1 cellular context compared by ENCODE assay signal in genomic region chr11:61889831-61890230, GRCh38.
TF ChIP-seq lines count a peak whose summit lies in the region.

No MANE protein-coding gene starts in this region.

TF ChIP-seq in GM23338, 12 proteins besides CTCF, POLR2A, EP300 and RAD21:
- TF ChIP-seq, protein P1, sequence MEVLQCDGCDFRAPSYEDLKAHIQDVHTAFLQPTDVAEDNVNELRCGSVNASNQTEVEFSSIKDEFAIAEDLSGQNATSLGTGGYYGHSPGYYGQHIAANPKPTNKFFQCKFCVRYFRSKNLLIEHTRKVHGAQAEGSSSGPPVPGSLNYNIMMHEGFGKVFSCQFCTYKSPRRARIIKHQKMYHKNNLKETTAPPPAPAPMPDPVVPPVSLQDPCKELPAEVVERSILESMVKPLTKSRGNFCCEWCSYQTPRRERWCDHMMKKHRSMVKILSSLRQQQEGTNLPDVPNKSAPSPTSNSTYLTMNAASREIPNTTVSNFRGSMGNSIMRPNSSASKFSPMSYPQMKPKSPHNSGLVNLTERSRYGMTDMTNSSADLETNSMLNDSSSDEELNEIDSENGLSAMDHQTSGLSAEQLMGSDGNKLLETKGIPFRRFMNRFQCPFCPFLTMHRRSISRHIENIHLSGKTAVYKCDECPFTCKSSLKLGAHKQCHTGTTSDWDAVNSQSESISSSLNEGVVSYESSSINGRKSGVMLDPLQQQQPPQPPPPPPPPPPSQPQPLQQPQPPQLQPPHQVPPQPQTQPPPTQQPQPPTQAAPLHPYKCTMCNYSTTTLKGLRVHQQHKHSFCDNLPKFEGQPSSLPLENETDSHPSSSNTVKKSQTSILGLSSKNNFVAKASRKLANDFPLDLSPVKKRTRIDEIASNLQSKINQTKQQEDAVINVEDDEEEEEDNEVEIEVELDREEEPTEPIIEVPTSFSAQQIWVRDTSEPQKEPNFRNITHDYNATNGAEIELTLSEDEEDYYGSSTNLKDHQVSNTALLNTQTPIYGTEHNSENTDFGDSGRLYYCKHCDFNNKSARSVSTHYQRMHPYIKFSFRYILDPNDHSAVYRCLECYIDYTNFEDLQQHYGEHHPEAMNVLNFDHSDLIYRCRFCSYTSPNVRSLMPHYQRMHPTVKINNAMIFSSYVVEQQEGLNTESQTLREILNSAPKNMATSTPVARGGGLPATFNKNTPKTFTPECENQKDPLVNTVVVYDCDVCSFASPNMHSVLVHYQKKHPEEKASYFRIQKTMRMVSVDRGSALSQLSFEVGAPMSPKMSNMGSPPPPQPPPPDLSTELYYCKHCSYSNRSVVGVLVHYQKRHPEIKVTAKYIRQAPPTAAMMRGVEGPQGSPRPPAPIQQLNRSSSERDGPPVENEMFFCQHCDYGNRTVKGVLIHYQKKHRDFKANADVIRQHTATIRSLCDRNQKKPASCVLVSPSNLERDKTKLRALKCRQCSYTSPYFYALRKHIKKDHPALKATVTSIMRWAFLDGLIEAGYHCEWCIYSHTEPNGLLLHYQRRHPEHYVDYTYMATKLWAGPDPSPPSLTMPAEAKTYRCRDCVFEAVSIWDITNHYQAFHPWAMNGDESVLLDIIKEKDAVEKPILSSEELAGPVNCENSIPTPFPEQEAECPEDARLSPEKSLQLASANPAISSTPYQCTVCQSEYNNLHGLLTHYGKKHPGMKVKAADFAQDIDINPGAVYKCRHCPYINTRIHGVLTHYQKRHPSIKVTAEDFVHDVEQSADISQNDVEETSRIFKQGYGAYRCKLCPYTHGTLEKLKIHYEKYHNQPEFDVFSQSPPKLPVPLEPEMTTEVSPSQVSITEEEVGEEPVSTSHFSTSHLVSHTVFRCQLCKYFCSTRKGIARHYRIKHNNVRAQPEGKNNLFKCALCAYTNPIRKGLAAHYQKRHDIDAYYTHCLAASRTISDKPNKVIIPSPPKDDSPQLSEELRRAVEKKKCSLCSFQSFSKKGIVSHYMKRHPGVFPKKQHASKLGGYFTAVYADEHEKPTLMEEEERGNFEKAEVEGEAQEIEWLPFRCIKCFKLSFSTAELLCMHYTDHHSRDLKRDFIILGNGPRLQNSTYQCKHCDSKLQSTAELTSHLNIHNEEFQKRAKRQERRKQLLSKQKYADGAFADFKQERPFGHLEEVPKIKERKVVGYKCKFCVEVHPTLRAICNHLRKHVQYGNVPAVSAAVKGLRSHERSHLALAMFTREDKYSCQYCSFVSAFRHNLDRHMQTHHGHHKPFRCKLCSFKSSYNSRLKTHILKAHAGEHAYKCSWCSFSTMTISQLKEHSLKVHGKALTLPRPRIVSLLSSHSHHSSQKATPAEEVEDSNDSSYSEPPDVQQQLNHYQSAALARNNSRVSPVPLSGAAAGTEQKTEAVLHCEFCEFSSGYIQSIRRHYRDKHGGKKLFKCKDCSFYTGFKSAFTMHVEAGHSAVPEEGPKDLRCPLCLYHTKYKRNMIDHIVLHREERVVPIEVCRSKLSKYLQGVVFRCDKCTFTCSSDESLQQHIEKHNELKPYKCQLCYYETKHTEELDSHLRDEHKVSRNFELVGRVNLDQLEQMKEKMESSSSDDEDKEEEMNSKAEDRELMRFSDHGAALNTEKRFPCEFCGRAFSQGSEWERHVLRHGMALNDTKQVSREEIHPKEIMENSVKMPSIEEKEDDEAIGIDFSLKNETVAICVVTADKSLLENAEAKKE (CRISPR knock-in tag; IDR thresholded peaks at IDR 0.05): no peak
- TF ChIP-seq EZH2phosphoT487 (IDR thresholded peaks at IDR 0.05; ENCODE audit: unreplicated experiment) (no peak), EZH2 (IDR thresholded peaks at IDR 0.05; ENCODE audit: low read depth, unreplicated experiment) (no peak), ZNF114 (CRISPR knock-in tag; IDR thresholded peaks at IDR 0.05) (no peak), POLR2AphosphoS5 (IDR thresholded peaks at IDR 0.05; ENCODE audit: low read depth) (no peak), CREB1 (CRISPR knock-in tag; IDR thresholded peaks at IDR 0.05; ENCODE audit: low read depth) (no peak), NANOG (IDR thresholded peaks at IDR 0.05; ENCODE audit: borderline replicate concordance) (no peak), ZNF331 (CRISPR knock-in tag; IDR thresholded peaks at IDR 0.05; ENCODE audit: low read depth) (no peak), JUNB (IDR thresholded peaks at IDR 0.05; ENCODE audit: unreplicated experiment) (no peak), STAT1 (IDR thresholded peaks at IDR 0.05; ENCODE audit: unreplicated experiment) (no peak)
- TF ChIP-seq, protein P2, sequence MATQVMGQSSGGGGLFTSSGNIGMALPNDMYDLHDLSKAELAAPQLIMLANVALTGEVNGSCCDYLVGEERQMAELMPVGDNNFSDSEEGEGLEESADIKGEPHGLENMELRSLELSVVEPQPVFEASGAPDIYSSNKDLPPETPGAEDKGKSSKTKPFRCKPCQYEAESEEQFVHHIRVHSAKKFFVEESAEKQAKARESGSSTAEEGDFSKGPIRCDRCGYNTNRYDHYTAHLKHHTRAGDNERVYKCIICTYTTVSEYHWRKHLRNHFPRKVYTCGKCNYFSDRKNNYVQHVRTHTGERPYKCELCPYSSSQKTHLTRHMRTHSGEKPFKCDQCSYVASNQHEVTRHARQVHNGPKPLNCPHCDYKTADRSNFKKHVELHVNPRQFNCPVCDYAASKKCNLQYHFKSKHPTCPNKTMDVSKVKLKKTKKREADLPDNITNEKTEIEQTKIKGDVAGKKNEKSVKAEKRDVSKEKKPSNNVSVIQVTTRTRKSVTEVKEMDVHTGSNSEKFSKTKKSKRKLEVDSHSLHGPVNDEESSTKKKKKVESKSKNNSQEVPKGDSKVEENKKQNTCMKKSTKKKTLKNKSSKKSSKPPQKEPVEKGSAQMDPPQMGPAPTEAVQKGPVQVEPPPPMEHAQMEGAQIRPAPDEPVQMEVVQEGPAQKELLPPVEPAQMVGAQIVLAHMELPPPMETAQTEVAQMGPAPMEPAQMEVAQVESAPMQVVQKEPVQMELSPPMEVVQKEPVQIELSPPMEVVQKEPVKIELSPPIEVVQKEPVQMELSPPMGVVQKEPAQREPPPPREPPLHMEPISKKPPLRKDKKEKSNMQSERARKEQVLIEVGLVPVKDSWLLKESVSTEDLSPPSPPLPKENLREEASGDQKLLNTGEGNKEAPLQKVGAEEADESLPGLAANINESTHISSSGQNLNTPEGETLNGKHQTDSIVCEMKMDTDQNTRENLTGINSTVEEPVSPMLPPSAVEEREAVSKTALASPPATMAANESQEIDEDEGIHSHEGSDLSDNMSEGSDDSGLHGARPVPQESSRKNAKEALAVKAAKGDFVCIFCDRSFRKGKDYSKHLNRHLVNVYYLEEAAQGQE (IDR thresholded peaks at IDR 0.05; ENCODE audit: unreplicated experiment): no peak
- TF ChIP-seq, protein P3, sequence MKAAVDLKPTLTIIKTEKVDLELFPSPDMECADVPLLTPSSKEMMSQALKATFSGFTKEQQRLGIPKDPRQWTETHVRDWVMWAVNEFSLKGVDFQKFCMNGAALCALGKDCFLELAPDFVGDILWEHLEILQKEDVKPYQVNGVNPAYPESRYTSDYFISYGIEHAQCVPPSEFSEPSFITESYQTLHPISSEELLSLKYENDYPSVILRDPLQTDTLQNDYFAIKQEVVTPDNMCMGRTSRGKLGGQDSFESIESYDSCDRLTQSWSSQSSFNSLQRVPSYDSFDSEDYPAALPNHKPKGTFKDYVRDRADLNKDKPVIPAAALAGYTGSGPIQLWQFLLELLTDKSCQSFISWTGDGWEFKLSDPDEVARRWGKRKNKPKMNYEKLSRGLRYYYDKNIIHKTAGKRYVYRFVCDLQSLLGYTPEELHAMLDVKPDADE (IDR thresholded peaks at IDR 0.05): no peak
